Comparison of ENCODE assay signal across 24 cellular contexts in the genomic region with DNA sequence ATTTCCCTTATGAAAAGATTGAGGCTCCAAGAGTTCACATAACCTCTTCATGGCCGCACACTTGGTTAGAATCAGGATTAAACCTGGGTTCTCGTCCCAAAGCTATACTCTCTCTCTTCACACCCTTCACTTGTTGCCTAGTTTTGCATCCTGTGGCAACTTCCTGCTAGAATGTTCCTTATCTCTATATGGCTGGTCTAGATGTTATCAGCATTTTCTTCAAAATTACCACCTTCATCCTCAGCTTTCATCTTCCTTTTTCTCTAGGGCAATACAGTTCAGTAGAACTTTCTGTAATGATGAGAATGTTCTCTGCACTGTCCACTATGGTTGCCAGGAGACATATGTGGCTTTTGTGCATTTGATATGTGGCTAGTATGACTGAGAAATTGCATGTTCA.
"Had no signal": no experiment of that assay in that cellular context is flagged by ENCODE, and none has a peak within 500 bp of the region (broad histone marks: within the 10 kb centered on the region; RNA-seq: fewer than 3 reads in every experiment).

No MANE protein-coding gene starts in this region.

- H3K4me3 ChIP-seq: coronary artery, gastroesophageal sphincter, left ventricle myocardium inferior, right lobe of liver, skin epidermis, stomach, suprapubic skin, tibial nerve had no signal

- ATAC-seq: activated naive CD8-positive, alpha-beta T cell treated with anti-CD3 and anti-CD28 coated beads, Interleukin-2, amount 50 U/mL, for 24 hours; activated T-cell treated with anti-CD3 and anti-CD28 coated beads, Interleukin-2, amount 50 U/mL, for 4 hours; gastroesophageal sphincter; right lobe of liver; stimulated activated effector memory CD8-positive, alpha-beta T cell treated with anti-CD3 and anti-CD28 coated beads, Interleukin-12 subunit alpha, Interleukin-12 subunit beta, amount 100 ng/mL, for 72 hours had no signal

- DNase-seq: activated CD4-positive, alpha-beta T cell treated with anti-CD3 and anti-CD28 coated beads, Interleukin-2, amount 50 U/mL, for 1 hour; activated CD4-positive, CD25-positive, alpha-beta regulatory T cell treated with anti-CD3 and anti-CD28 coated beads, Interleukin-2, amount 50 U/mL, for 72 hours; activated CD8-positive, alpha-beta memory T cell treated with anti-CD3 and anti-CD28 coated beads, Interleukin-2, amount 50 U/mL, for 48 hours; activated effector memory CD4-positive, alpha-beta T cell treated with Interleukin-2 at 50 U/mL for 16 hours; activated naive CD4-positive, alpha-beta T cell treated with anti-CD3 and anti-CD28 coated beads, Interleukin-2, amount 50 U/mL, for 16 hours; activated naive CD8-positive, alpha-beta T cell treated with anti-CD3 and anti-CD28 coated beads, Interleukin-2, amount 50 U/mL, for 24 hours; activated T-cell treated with anti-CD3 and anti-CD28 coated beads, Interleukin-2, amount 50 U/mL, for 4 hours; cerebellar nuclear complex; endodermal cell; head of caudate nucleus; hypothalamus; left ventricle myocardium inferior; midbrain; right lobe of liver; stimulated activated CD4-positive, alpha-beta T cell treated with anti-CD3 and anti-CD28 coated beads, Interleukin-1b, Interleukin-23, amount 100 ng/mL, for 48 hours; stomach; WERI-Rb-1 had no signal

- H3K27ac Mint-ChIP-seq: activated naive CD8-positive, alpha-beta T cell treated with anti-CD3 and anti-CD28 coated beads, Interleukin-2, amount 50 U/mL, for 24 hours; endodermal cell; nephron; stimulated activated effector memory CD8-positive, alpha-beta T cell treated with anti-CD3 and anti-CD28 coated beads, Interleukin-12 subunit alpha, Interleukin-12 subunit beta, amount 100 ng/mL, for 72 hours had no signal

- H3K36me3 Mint-ChIP-seq: stimulated activated effector memory CD8-positive, alpha-beta T cell treated with anti-CD3 and anti-CD28 coated beads, Interleukin-12 subunit alpha, Interleukin-12 subunit beta, amount 100 ng/mL, for 72 hours had no signal

- H3K9me3 Mint-ChIP-seq: endodermal cell, nephron had no signal

- H3K4me3 Mint-ChIP-seq: activated naive CD8-positive, alpha-beta T cell treated with anti-CD3 and anti-CD28 coated beads, Interleukin-2, amount 50 U/mL, for 24 hours; activated T-cell treated with anti-CD3 and anti-CD28 coated beads, Interleukin-2, amount 50 U/mL, for 4 hours; endodermal cell; nephron; stimulated activated effector memory CD8-positive, alpha-beta T cell treated with anti-CD3 and anti-CD28 coated beads, Interleukin-12 subunit alpha, Interleukin-12 subunit beta, amount 100 ng/mL, for 72 hours had no signal
